8 cellular contexts compared by ENCODE assay signal in the genomic region with DNA sequence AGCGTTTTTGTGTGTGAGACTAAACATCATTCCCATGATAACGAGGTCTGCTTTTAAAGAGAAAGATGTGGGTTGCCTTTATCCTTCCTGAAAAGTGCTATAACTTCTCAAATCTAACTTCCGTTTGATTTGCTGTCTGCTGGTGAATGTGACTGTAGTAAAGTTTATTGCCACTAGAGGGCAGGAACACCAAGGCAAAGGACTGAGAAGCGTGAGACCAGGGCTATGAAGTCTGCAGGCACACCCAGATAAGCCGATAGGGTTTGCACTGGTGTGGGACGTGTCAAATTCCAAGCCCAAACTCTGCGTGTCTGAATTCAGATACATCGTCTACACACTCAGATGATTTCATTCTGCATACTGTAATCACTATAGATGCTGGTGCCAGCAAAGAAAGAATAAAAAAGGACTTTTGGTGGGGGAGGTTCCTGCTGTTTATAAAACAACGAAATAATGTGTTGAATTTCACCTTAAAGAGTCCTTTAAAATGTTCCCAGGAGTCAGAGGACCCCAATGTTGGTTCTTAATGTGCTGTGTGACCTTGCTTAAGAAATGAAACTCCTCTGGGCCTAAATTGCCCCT.
DNase-seq lines count a peak whose midpoint lies in the region; ATAC-seq and TF ChIP-seq lines count a peak whose summit lies in the region.

No MANE protein-coding gene starts in this region.

- peaks cover 0 to 5% (median 0%) of the 10 kb centered on the region in 3 donors for H3K27me3 ChIP-seq in stomach

- H3K4me1 Mint-ChIP-seq in activated CD8-positive, alpha-beta memory T cell treated with anti-CD3 and anti-CD28 coated beads, Interleukin-2, amount 10 ng/mL, durations not matched to agents 7 days and 5 days: peaks cover 38% of the 10 kb centered on the region
- peaks cover 7% of the 10 kb centered on the region for H3K4me1 Mint-ChIP-seq in endothelial cell (ENCODE audit: unreplicated experiment)

- ATAC-seq in GM21360 (IDR thresholded peaks at IDR 0.05; ENCODE audit: unreplicated experiment) (peak; percentile 90), HG03575 (IDR thresholded peaks at IDR 0.05; ENCODE audit: extremely low read depth, insufficient number of reproducible peaks, low FRiP score, unreplicated experiment) (peak; percentile 60)
- peak; percentile 78 for ATAC-seq in activated CD8-positive, alpha-beta memory T cell treated with anti-CD3 and anti-CD28 coated beads, Interleukin-2, amount 10 ng/mL, durations not matched to agents 7 days and 5 days

- intact Hi-C loops in stomach (cut with DNase I; ENCODE audit: low total_unique reads): no loop called here

- peak overlapping the region; percentile 67 for H3K27ac Mint-ChIP-seq in activated CD8-positive, alpha-beta memory T cell treated with anti-CD3 and anti-CD28 coated beads, Interleukin-2, amount 10 ng/mL, durations not matched to agents 7 days and 5 days
- H3K27ac Mint-ChIP-seq in endothelial cell (ENCODE audit: unreplicated experiment): no peak overlapping the region

- peaks cover 7% of the 10 kb centered on the region for H3K27me3 Mint-ChIP-seq in activated CD8-positive, alpha-beta memory T cell treated with anti-CD3 and anti-CD28 coated beads, Interleukin-2, amount 10 ng/mL, durations not matched to agents 7 days and 5 days
- peaks cover 4% of the 10 kb centered on the region for H3K27me3 Mint-ChIP-seq in endothelial cell (ENCODE audit: unreplicated experiment)

- H3K36me3 ChIP-seq in stomach: no peaks in the 10 kb centered on the region

- no peak overlapping the region for H3K27ac ChIP-seq in stomach

- TF ChIP-seq CTCF in endothelial cell (IDR thresholded peaks at IDR 0.05; ENCODE audit: unreplicated experiment) (peak; percentile 89), stomach (IDR thresholded peaks at IDR 0.05) (peak in 6 of 7 experiments; percentile 34 to 88 (median 81))

- DNase-seq in DMS 273 treated with DMSO at 0.1 percent for 48 hours (lab: John Stamatoyannopoulos, UW) (peak; percentile 23), NOMO-1 (lab: John Stamatoyannopoulos, UW; ENCODE audit: unreplicated experiment in 2 of 2) (peak; percentile 69 to 81), endothelial cell (ENCODE audit: low spot score) (peak; percentile 74), mucosa of gallbladder (ENCODE audit: low spot score) (peak; percentile 75), stomach (peak; percentile 53)
- DNase-seq in activated CD8-positive, alpha-beta memory T cell treated with anti-CD3 and anti-CD28 coated beads, Interleukin-2, amount 10 ng/mL, durations not matched to agents 7 days and 5 days: peak; percentile 82

- no peak for TF ChIP-seq EP300 in stomach (IDR thresholded peaks at IDR 0.05)

- H3K4me3 ChIP-seq in stomach: no peak overlapping the region

- CTCF ChIA-PET in activated CD8-positive, alpha-beta memory T cell treated with anti-CD3 and anti-CD28 coated beads, Interleukin-2, amount 10 ng/mL, durations not matched to agents 7 days and 5 days (lab: Charles Lee): interaction anchor here (0.9 to 4.0 kb wide), 9 partner anchors 9 to 279 kb away, joined by 3 to 106 read pairs (median 5); no protein-coding TSS in a partner anchor

- H3K9me3 Mint-ChIP-seq in activated CD8-positive, alpha-beta memory T cell treated with anti-CD3 and anti-CD28 coated beads, Interleukin-2, amount 10 ng/mL, durations not matched to agents 7 days and 5 days (ENCODE audit: low read depth): no peaks in the 10 kb centered on the region
- no peaks in the 10 kb centered on the region for H3K9me3 Mint-ChIP-seq in endothelial cell (ENCODE audit: unreplicated experiment)

- H3K36me3 Mint-ChIP-seq in activated CD8-positive, alpha-beta memory T cell treated with anti-CD3 and anti-CD28 coated beads, Interleukin-2, amount 10 ng/mL, durations not matched to agents 7 days and 5 days: no peaks in the 10 kb centered on the region
- no peaks in the 10 kb centered on the region for H3K36me3 Mint-ChIP-seq in endothelial cell (ENCODE audit: low read depth, unreplicated experiment)

- 6 to 9% (median 7%) methylated on average over 9 of the region's 9 CpGs for WGBS in stomach, 5 donors

- no peaks in the 10 kb centered on the region for H3K9me3 ChIP-seq in stomach

- TF ChIP-seq POLR2A in stomach (IDR thresholded peaks at IDR 0.05): no peak

- H3K4me1 ChIP-seq in stomach: peaks cover 0 to 22% (median 4%) of the 10 kb centered on the region in 4 donors

- H3K4me3 Mint-ChIP-seq in activated CD8-positive, alpha-beta memory T cell treated with anti-CD3 and anti-CD28 coated beads, Interleukin-2, amount 10 ng/mL, durations not matched to agents 7 days and 5 days: no peak overlapping the region
- no peak overlapping the region for H3K4me3 Mint-ChIP-seq in endothelial cell (ENCODE audit: unreplicated experiment)

Comparison
In these comparisons a context has a peak if more than half of its experiments do, and no peak if none do; other contexts are left out.
1. DNase-seq: peak in every context shown above with its lines; median percentile 82 in activated CD8-positive, alpha-beta memory T cell treated with anti-CD3 and anti-CD28 coated beads, Interleukin-2, amount 10 ng/mL, durations not matched to agents 7 days and 5 days; 75 in NOMO-1; 75 in mucosa of gallbladder; 74 in endothelial cell; 53 in stomach; 23 in DMS 273 treated with DMSO at 0.1 percent for 48 hours.